1 cellular context compared by ENCODE assay signal in genomic region chr5:1540166-1540565, GRCh38.
TF ChIP-seq lines count a peak whose summit lies in the region.

No MANE protein-coding gene starts in this region.

TF ChIP-seq in SK-N-SH treated with all-trans-retinoic acid at 6 μM for 48 hours, 23 proteins besides CTCF, POLR2A, EP300 and RAD21 (continued from another document):
- TF ChIP-seq CREB5 (CRISPR knock-in tag; IDR thresholded peaks at IDR 0.05; ENCODE audit: low read depth): no peak
- TF ChIP-seq ZC3H10 (CRISPR knock-in tag; IDR thresholded peaks at IDR 0.05): no peak
- no peak for TF ChIP-seq CSRNP3 (CRISPR knock-in tag; IDR thresholded peaks at IDR 0.05)
- TF ChIP-seq ZFP30 (CRISPR knock-in tag; IDR thresholded peaks at IDR 0.05): no peak
- no peak for TF ChIP-seq OSR1 (CRISPR knock-in tag; IDR thresholded peaks at IDR 0.05)
- TF ChIP-seq ZNF565 (CRISPR knock-in tag; conservative IDR thresholded peaks at IDR 0.05; ENCODE audit: low read depth): no peak
- TF ChIP-seq ARNTL (CRISPR knock-in tag; IDR thresholded peaks at IDR 0.05; ENCODE audit: borderline replicate concordance, low read depth): no peak
- no peak for TF ChIP-seq ISL1 (CRISPR knock-in tag; IDR thresholded peaks at IDR 0.05)
